In genomic region chr17:48814504-48814903, GRCh38 we compare ENCODE assay signal across 8 cellular contexts. TPM values are rescaled to one million over a fixed set of nuclear protein-coding genes. Genes with fewer than 3 reads are reported as not detected.
DNase-seq lines count a peak whose midpoint lies in the region; ATAC-seq and TF ChIP-seq lines count a peak whose summit lies in the region.

No MANE protein-coding gene starts in this region.

- H3K9me3 ChIP-seq in trophoblast cell (ENCODE audit: insufficient read depth, low read depth, low read length): no peaks in the 10 kb centered on the region

- H3K18ac ChIP-seq in trophoblast cell (ENCODE audit: low read length): no peak overlapping the region

- H3K36me3 Mint-ChIP-seq in T-helper 2 cell treated with Interferon-gamma antibody and Interleukin-4, amounts not matched to agents 5 μg/mL and 100 μg/mL, for 36 hours (ENCODE audit: low read depth): no peaks in the 10 kb centered on the region

- no CpG with 5 or more reads among the region's 7 CpGs for whole genome bisulfite sequencing in trophoblast cell (ENCODE audit: extremely low coverage, insufficient coverage, insufficient read length)

- H2BK5ac ChIP-seq in trophoblast cell (ENCODE audit: low read depth, low read length, poor library complexity): no peak overlapping the region

- peak in 4 of 5 experiments; percentile 26 to 46 (median 41) for DNase-seq in T-helper 2 cell
- no peak for DNase-seq in T-helper 2 cell treated with Interferon-gamma antibody and Interleukin-4, amounts not matched to agents 5 μg/mL and 100 μg/mL, for 36 hours (ENCODE audit: low spot score)
- peak; percentile 30 for DNase-seq in NCI-H510A (lab: John Stamatoyannopoulos, UW)
- DNase-seq in activated CD8-positive, alpha-beta memory T cell treated with anti-CD3 and anti-CD28 coated beads, Interleukin-2, amount 50 U/mL, for 48 hours: peak; percentile 65
- peak; percentile 55 for DNase-seq in fibroblast of mammary gland (ENCODE audit: low read depth)
- DNase-seq in trophoblast cell: peak; percentile 33 to 81

- peaks cover 6% of the 10 kb centered on the region for H3K27me3 ChIP-seq in trophoblast cell (ENCODE audit: insufficient read depth, low read length)

- no peaks in the 10 kb centered on the region for H3K79me2 ChIP-seq in trophoblast cell (ENCODE audit: control insufficient read depth, insufficient read depth, low read length, poor library complexity)

- no peak overlapping the region for H2AFZ ChIP-seq in trophoblast cell (ENCODE audit: insufficient read depth, low read length, poor library complexity)

- H3K23ac ChIP-seq in trophoblast cell (ENCODE audit: low read length): no peak overlapping the region

- no peak overlapping the region for H2BK12ac ChIP-seq in trophoblast cell (ENCODE audit: low read length)

- peak; percentile 89 for TF ChIP-seq CTCF in fibroblast of mammary gland (conservative IDR thresholded peaks at IDR 0.05; ENCODE audit: control insufficient read depth, insufficient read depth, low read depth, low read length)

- H3K4me2 ChIP-seq in trophoblast cell (ENCODE audit: low read length): no peak overlapping the region

- H3K27ac Mint-ChIP-seq in T-helper 2 cell treated with Interferon-gamma antibody and Interleukin-4, amounts not matched to agents 5 μg/mL and 100 μg/mL, for 36 hours: no peak overlapping the region

- no peak overlapping the region for H4K91ac ChIP-seq in trophoblast cell (ENCODE audit: low read depth, low read length)

- H3K27ac ChIP-seq in trophoblast cell (ENCODE audit: low read depth, low read length): no peak overlapping the region

- peaks cover 5 to 8% of the 10 kb centered on the region in 2 experiments for H3K4me1 ChIP-seq in trophoblast cell (ENCODE audit: control insufficient read depth in 1 of 2, insufficient read depth in 2 of 2, low read length in 2 of 2)

- H4K12ac ChIP-seq in trophoblast cell (ENCODE audit: low read depth, low read length): no peak overlapping the region

- H3K27me3 Mint-ChIP-seq in T-helper 2 cell treated with Interferon-gamma antibody and Interleukin-4, amounts not matched to agents 5 μg/mL and 100 μg/mL, for 36 hours (ENCODE audit: low read depth): peaks cover 71% of the 10 kb centered on the region

- no peak overlapping the region for H3K4me3 Mint-ChIP-seq in T-helper 2 cell treated with Interferon-gamma antibody and Interleukin-4, amounts not matched to agents 5 μg/mL and 100 μg/mL, for 36 hours

- H3K9ac ChIP-seq in trophoblast cell (ENCODE audit: low read length): no peak overlapping the region

- H3K4me3 ChIP-seq in fibroblast of mammary gland (ENCODE audit: control insufficient read depth, low read depth, low read length): no peak overlapping the region
- H3K4me3 ChIP-seq in trophoblast cell (ENCODE audit: low read depth, low read length): no peak overlapping the region

- H2AK5ac ChIP-seq in trophoblast cell (ENCODE audit: low read length): no peak overlapping the region

- no peak overlapping the region for H2BK120ac ChIP-seq in trophoblast cell (ENCODE audit: insufficient read depth, low read length, poor library complexity)

- H3K9me3 Mint-ChIP-seq in T-helper 2 cell treated with Interferon-gamma antibody and Interleukin-4, amounts not matched to agents 5 μg/mL and 100 μg/mL, for 36 hours: no peaks in the 10 kb centered on the region

- no peaks in the 10 kb centered on the region for H3K36me3 ChIP-seq in trophoblast cell (ENCODE audit: control insufficient read depth in 1 of 2, insufficient read depth in 2 of 2, low read length in 2 of 2)

- no peak overlapping the region for H3K14ac ChIP-seq in trophoblast cell (ENCODE audit: low read length)

- ATAC-seq in HG03280 (IDR thresholded peaks at IDR 0.05; ENCODE audit: unreplicated experiment): no peak
- no peak for ATAC-seq in HG03469 (IDR thresholded peaks at IDR 0.05; ENCODE audit: unreplicated experiment)

- H3K79me1 ChIP-seq in trophoblast cell (ENCODE audit: low read length): no peaks in the 10 kb centered on the region

- H3K4ac ChIP-seq in trophoblast cell (ENCODE audit: low read depth, low read length): no peak overlapping the region

- H3K4me1 Mint-ChIP-seq in T-helper 2 cell treated with Interferon-gamma antibody and Interleukin-4, amounts not matched to agents 5 μg/mL and 100 μg/mL, for 36 hours (ENCODE audit: low read depth): peaks cover 16% of the 10 kb centered on the region

- no peak overlapping the region for H4K8ac ChIP-seq in trophoblast cell (ENCODE audit: low read depth, low read length)

RNA-seq across cellular contexts. Expression of gene TTLL6, which starts 2.5 kb away (rescaled TPM):
- not detected in 2 replicates for polyA plus RNA-seq in trophoblast cell (2013)

RNA-seq across cellular contexts. Expression of gene CALCOCO2, which starts 16.3 kb away (rescaled TPM):
- polyA plus RNA-seq in trophoblast cell (2013): 49.5 and 49.9 TPM in 2 replicates
